ENCODE assay signal across 9 cellular contexts in the genomic region with DNA sequence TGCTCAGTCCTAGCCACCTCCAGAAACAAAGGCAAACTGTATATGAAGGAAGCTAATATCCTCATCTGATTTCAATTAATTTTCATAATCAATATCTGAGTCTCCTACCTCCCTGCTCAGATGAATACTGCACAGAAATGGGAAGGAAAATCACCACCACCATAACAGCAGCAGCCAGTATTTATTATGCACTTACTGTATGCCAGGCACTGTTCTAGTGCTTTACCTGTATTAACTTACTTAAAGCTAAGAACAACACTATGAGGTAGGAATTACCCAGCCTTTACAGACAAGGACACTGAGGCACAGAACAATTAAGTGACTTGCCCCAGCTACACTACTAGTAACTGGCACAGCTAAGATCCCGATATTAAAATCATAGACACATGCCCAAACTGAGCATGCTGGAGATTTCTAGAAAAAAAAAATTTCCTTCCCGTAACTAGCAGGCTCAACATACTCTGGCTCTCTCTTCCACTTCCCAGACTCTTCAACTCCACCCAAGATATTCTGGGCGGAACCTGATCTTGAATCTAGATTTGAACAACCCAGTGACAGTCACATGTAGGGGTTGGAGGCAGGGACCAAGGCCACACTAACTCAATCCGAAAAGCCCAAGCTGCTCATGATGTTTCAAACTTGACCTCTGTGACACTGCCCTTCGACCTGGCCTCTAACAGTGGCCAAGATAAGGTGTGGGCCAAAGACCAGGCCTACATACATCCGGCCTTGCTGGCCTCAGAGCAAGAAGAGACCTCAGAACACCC. TPM values are rescaled to one million over a fixed set of nuclear protein-coding genes. Genes with fewer than 3 reads are reported as not detected.
DNase-seq lines count a peak whose midpoint lies in the region; ATAC-seq, FAIRE-seq and TF ChIP-seq lines count a peak whose summit lies in the region.
"Had no signal": no experiment of that assay in that cellular context is flagged by ENCODE, and none has a peak within 500 bp of the region (broad histone marks: within the 10 kb centered on the region; RNA-seq: fewer than 3 reads in every experiment).

No MANE protein-coding gene starts in this region.

- H3K9me3 Mint-ChIP-seq in activated CD4-positive, alpha-beta memory T cell treated with anti-CD3 and anti-CD28 coated beads, Interleukin-2, amount 10 ng/mL, durations not matched to agents 7 days and 5 days = no peaks in the 10 kb centered on the region
- no peaks in the 10 kb centered on the region for H3K9me3 Mint-ChIP-seq in stimulated activated naive CD8-positive, alpha-beta T cell treated with anti-CD3 and anti-CD28 coated beads, Interleukin-15, amount 100 ng/mL, for 72 hours
- H3K9me3 Mint-ChIP-seq: nephron had no signal

- CTCF ChIA-PET in activated CD4-positive, alpha-beta memory T cell treated with anti-CD3 and anti-CD28 coated beads, Interleukin-2, amount 10 ng/mL, durations not matched to agents 7 days and 5 days (lab: Charles Lee) = interaction anchor here (0.7 to 9.9 kb wide), 3 partner anchors 17 to 189 kb away, joined by 3 to 51 read pairs (median 3); no protein-coding TSS in a partner anchor

- no peak for FAIRE-seq in D721Med (lab: Jason Lieb, UNC)

- DNase-seq in SIG-M5 treated with dmso at 0.1 percent for 504 hours (lab: John Stamatoyannopoulos, UW; ENCODE audit: unreplicated experiment) (peak; percentile 10), SIG-M5 (lab: John Stamatoyannopoulos, UW) (no peak), islet precursor cell (peak; percentile 40), D721Med (ENCODE audit: insufficient read length, low spot score) (no peak), NCI-H1048 (lab: John Stamatoyannopoulos, UW) (no peak)
- DNase-seq in activated CD4-positive, alpha-beta memory T cell treated with anti-CD3 and anti-CD28 coated beads, Interleukin-2, amount 10 ng/mL, durations not matched to agents 7 days and 5 days = no peak
- DNase-seq in stimulated activated naive CD8-positive, alpha-beta T cell treated with anti-CD3 and anti-CD28 coated beads, Interleukin-15, amount 100 ng/mL, for 72 hours = no peak

- POLR2A ChIA-PET in activated CD4-positive, alpha-beta memory T cell treated with anti-CD3 and anti-CD28 coated beads, Interleukin-2, amount 10 ng/mL, durations not matched to agents 7 days and 5 days (lab: Charles Lee) = interaction anchor here (1.0 to 3.1 kb wide), 6 partner anchors 13 to 175 kb away, joined by 3 to 11 read pairs (median 4); a partner anchor contains a TSS

- no peak for ATAC-seq in stimulated activated naive CD8-positive, alpha-beta T cell treated with anti-CD3 and anti-CD28 coated beads, Interleukin-15, amount 100 ng/mL, for 72 hours
- ATAC-seq in GM21717 (IDR thresholded peaks at IDR 0.05; ENCODE audit: unreplicated experiment) = no peak

- no peaks in the 10 kb centered on the region for H3K27me3 Mint-ChIP-seq in activated CD4-positive, alpha-beta memory T cell treated with anti-CD3 and anti-CD28 coated beads, Interleukin-2, amount 10 ng/mL, durations not matched to agents 7 days and 5 days
- no peaks in the 10 kb centered on the region for H3K27me3 Mint-ChIP-seq in stimulated activated naive CD8-positive, alpha-beta T cell treated with anti-CD3 and anti-CD28 coated beads, Interleukin-15, amount 100 ng/mL, for 72 hours

- peaks cover 77% of the 10 kb centered on the region for H3K36me3 Mint-ChIP-seq in activated CD4-positive, alpha-beta memory T cell treated with anti-CD3 and anti-CD28 coated beads, Interleukin-2, amount 10 ng/mL, durations not matched to agents 7 days and 5 days (ENCODE audit: low read depth)

- H3K4me3 Mint-ChIP-seq in activated CD4-positive, alpha-beta memory T cell treated with anti-CD3 and anti-CD28 coated beads, Interleukin-2, amount 10 ng/mL, durations not matched to agents 7 days and 5 days = peak overlapping the region; percentile 98
- peak overlapping the region; percentile 90 to 97 for H3K4me3 Mint-ChIP-seq in stimulated activated naive CD8-positive, alpha-beta T cell treated with anti-CD3 and anti-CD28 coated beads, Interleukin-15, amount 100 ng/mL, for 72 hours

- H3K27ac Mint-ChIP-seq in activated CD4-positive, alpha-beta memory T cell treated with anti-CD3 and anti-CD28 coated beads, Interleukin-2, amount 10 ng/mL, durations not matched to agents 7 days and 5 days = peak overlapping the region; percentile 61
- peak overlapping the region in 1 of 2 donors; percentile 94 for H3K27ac Mint-ChIP-seq in stimulated activated naive CD8-positive, alpha-beta T cell treated with anti-CD3 and anti-CD28 coated beads, Interleukin-15, amount 100 ng/mL, for 72 hours
- H3K27ac Mint-ChIP-seq: nephron had no signal

- peaks cover 56% of the 10 kb centered on the region for H3K4me1 Mint-ChIP-seq in activated CD4-positive, alpha-beta memory T cell treated with anti-CD3 and anti-CD28 coated beads, Interleukin-2, amount 10 ng/mL, durations not matched to agents 7 days and 5 days
- H3K4me1 Mint-ChIP-seq in stimulated activated naive CD8-positive, alpha-beta T cell treated with anti-CD3 and anti-CD28 coated beads, Interleukin-15, amount 100 ng/mL, for 72 hours = peaks cover 57% of the 10 kb centered on the region

- TF ChIP-seq CTCF in D721Med (IDR thresholded peaks at IDR 0.05; ENCODE audit: insufficient read depth, missing control alignments) = no peak

RNA-seq across cellular contexts. Expression of a gene that starts 3.9 kb away (rescaled TPM):
- total RNA-seq in activated CD4-positive, alpha-beta memory T cell treated with anti-CD3 and anti-CD28 coated beads, Interleukin-2, amount 10 ng/mL, durations not matched to agents 7 days and 5 days = 100 to 1,000 TPM; 180 to 181 TPM

RNA-seq across cellular contexts. Expression of a gene that starts 50.9 kb away (rescaled TPM):
- total RNA-seq in activated CD4-positive, alpha-beta memory T cell treated with anti-CD3 and anti-CD28 coated beads, Interleukin-2, amount 10 ng/mL, durations not matched to agents 7 days and 5 days = 10 to 100 TPM; 16.2 to 17.2 TPM

Comparison
In these comparisons a context has a peak if more than half of its experiments do, and no peak if none do; other contexts are left out.
1. DNase-seq: peak in SIG-M5 treated with dmso at 0.1 percent for 504 hours (single experiment) and islet precursor cell (single experiment); none in SIG-M5 (single experiment), activated CD4-positive, alpha-beta memory T cell treated with anti-CD3 and anti-CD28 coated beads, Interleukin-2, amount 10 ng/mL, durations not matched to agents 7 days and 5 days (single experiment), stimulated activated naive CD8-positive, alpha-beta T cell treated with anti-CD3 and anti-CD28 coated beads, Interleukin-15, amount 100 ng/mL, for 72 hours (0 of 2), D721Med (single experiment) and NCI-H1048 (single experiment).